In the genomic region with DNA sequence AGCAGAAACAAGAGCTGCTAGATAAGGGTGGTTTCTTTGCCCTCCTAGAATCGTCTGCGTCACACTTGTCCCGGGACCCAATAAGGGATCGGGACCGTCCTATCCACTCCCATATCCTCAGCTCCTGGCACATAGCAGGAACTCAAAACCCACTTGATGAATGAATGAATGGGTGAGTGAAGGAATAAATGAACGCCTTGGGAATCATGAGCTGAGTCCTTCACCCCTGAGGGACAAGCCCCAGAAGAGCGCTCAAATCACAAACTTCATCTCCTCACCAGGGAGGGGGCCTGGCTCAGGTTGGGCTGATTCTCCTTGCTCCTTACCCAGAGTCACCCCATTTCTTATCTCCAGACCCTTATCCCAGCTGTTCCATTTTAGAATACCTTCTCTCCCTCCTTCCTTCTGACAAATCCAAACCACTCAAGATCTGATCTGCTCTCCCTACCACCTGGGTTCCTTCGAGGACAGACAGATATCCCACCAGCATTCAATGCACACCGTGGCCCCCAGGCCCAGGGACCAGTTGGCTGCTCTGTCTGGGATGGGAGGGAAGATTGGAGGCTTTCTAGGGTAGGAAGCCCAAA, we compare ENCODE assay signal across 8 cellular contexts. TPM values are rescaled to one million over a fixed set of nuclear protein-coding genes. Genes with fewer than 3 reads are reported as not detected.
A peak's percentile ranks its signal among the peaks of the same experiment; 100 is the strongest.
DNase-seq lines count a peak whose midpoint lies in the region; ATAC-seq and TF ChIP-seq lines count a peak whose summit lies in the region.

No MANE protein-coding gene starts in this region.

- POLR2A ChIA-PET in CD8-positive, alpha-beta T cell (lab: Charles Lee) = interaction anchor here (0.8 to 8.9 kb wide), 5 partner anchors 9 to 102 kb away, joined by 3 to 102 read pairs (median 5); a partner anchor contains a TSS
- POLR2A ChIA-PET in HEK293T (lab: Yijun Ruan, JAX) = interaction anchor here (9.4 kb wide), 1 partner anchor 11 kb away, joined by 101 read pairs; a partner anchor contains a TSS

- H3K27ac ChIP-seq in CD8-positive, alpha-beta T cell (ENCODE audit: low read depth, low read length) = peak overlapping the region; percentile 88
- H3K27ac ChIP-seq in OCI-LY3 (ENCODE audit: low read length) (no peak overlapping the region), neural progenitor cell (no peak overlapping the region)

- peaks cover 14% of the 10 kb centered on the region for H3K36me3 Mint-ChIP-seq in CD8-positive, alpha-beta T cell
- no peaks in the 10 kb centered on the region for H3K36me3 Mint-ChIP-seq in neural progenitor cell

- H3K36me3 ChIP-seq in CD8-positive, alpha-beta T cell (ENCODE audit: insufficient read depth, low read length) = peaks cover 3% of the 10 kb centered on the region
- H3K36me3 ChIP-seq in OCI-LY3 (replicated peaks; ENCODE audit: low read depth, low read length) (no peaks in the 10 kb centered on the region), neural progenitor cell (no peaks in the 10 kb centered on the region)

- CTCF ChIA-PET in CD8-positive, alpha-beta T cell (lab: Charles Lee) = interaction anchor here (1.0 to 3.0 kb wide), 4 partner anchors 8 to 90 kb away, joined by 3 to 15 read pairs (median 4); a partner anchor contains a TSS
- CTCF ChIA-PET in HEK293T (lab: Yijun Ruan, JAX) = no interaction called here

- H3K27ac Mint-ChIP-seq in CD8-positive, alpha-beta T cell = peak overlapping the region; percentile 92
- no peak overlapping the region for H3K27ac Mint-ChIP-seq in neural progenitor cell

- no peak for TF ChIP-seq CTCF in CD8-positive, alpha-beta T cell (IDR thresholded peaks at IDR 0.05)
- TF ChIP-seq CTCF in OCI-LY3 (IDR thresholded peaks at IDR 0.05; ENCODE audit: low read depth, low read length) = no peak
- no peak for TF ChIP-seq CTCF in epithelial cell of proximal tubule (conservative IDR thresholded peaks at IDR 0.05; ENCODE audit: low read depth, low read length)
- TF ChIP-seq CTCF in neural progenitor cell (IDR thresholded peaks at IDR 0.05) = no peak

- H3F3A ChIP-seq in neural progenitor cell (ENCODE audit: low read depth) = peaks cover 30% of the 10 kb centered on the region

- H3K9me3 Mint-ChIP-seq in CD8-positive, alpha-beta T cell = no peaks in the 10 kb centered on the region
- H3K9me3 Mint-ChIP-seq in neural progenitor cell = no peaks in the 10 kb centered on the region

- H3K27me3 ChIP-seq in CD8-positive, alpha-beta T cell (ENCODE audit: insufficient read depth, low read length) = no peaks in the 10 kb centered on the region
- H3K27me3 ChIP-seq in OCI-LY3 (ENCODE audit: low read depth, low read length) (no peaks in the 10 kb centered on the region), neural progenitor cell (peaks cover 31% of the 10 kb centered on the region)

- H3K79me2 ChIP-seq in OCI-LY3 (ENCODE audit: low read length) (no peaks in the 10 kb centered on the region), neural progenitor cell (ENCODE audit: low read depth) (no peaks in the 10 kb centered on the region)

- H3K4me2 ChIP-seq in OCI-LY3 (ENCODE audit: low read length) (peak overlapping the region; percentile 97), neural progenitor cell (peak overlapping the region; percentile 88)

- intact Hi-C loops in CD8-positive, alpha-beta T cell (cut with DNase I, micrococcal nuclease) = loop anchor here (2.0 to 10.0 kb wide), 6 partner anchors 50 to 718 kb away; a partner anchor contains a TSS

- no peak for DNase-seq in CD8-positive, alpha-beta T cell
- no peak for DNase-seq in epithelial cell of proximal tubule (ENCODE audit: low read depth)
- DNase-seq in neural progenitor cell (ENCODE audit: low spot score) = no peak
- DNase-seq in HEK293T (ENCODE audit: extremely low spot score) = no peak
- DNase-seq in retina = no peak

- H4K20me1 ChIP-seq in OCI-LY3 (ENCODE audit: insufficient read depth, low read length) (no peaks in the 10 kb centered on the region), neural progenitor cell (ENCODE audit: low read depth) (no peaks in the 10 kb centered on the region)

- no peak for ATAC-seq in CD8-positive, alpha-beta T cell
- ATAC-seq in GM19397 (IDR thresholded peaks at IDR 0.05; ENCODE audit: unreplicated experiment) (no peak), HG03196 (IDR thresholded peaks at IDR 0.05; ENCODE audit: unreplicated experiment) (no peak)

- H3K9ac ChIP-seq in OCI-LY3 (ENCODE audit: low read length) (peak overlapping the region; percentile 77), neural progenitor cell (no peak overlapping the region)

- H3K4me1 Mint-ChIP-seq in CD8-positive, alpha-beta T cell (ENCODE audit: low read depth) = peaks cover 44% of the 10 kb centered on the region
- H3K4me1 Mint-ChIP-seq in neural progenitor cell = peaks cover 23% of the 10 kb centered on the region

- no peaks in the 10 kb centered on the region for H3K27me3 Mint-ChIP-seq in CD8-positive, alpha-beta T cell (ENCODE audit: low read depth)
- peaks cover 7% of the 10 kb centered on the region for H3K27me3 Mint-ChIP-seq in neural progenitor cell (ENCODE audit: insufficient read depth, low read depth)

- H2AFZ ChIP-seq in OCI-LY3 (ENCODE audit: low read depth, low read length) (peak overlapping the region; percentile 88; the same call in 1 of the 2 replicates), neural progenitor cell (replicated peaks) (peak overlapping the region; percentile 89)

- H3K4me1 ChIP-seq in CD8-positive, alpha-beta T cell (ENCODE audit: insufficient read depth, low read length) = peaks cover 41% of the 10 kb centered on the region
- H3K4me1 ChIP-seq in OCI-LY3 (ENCODE audit: low read length) (peaks cover 9% of the 10 kb centered on the region; the same call in 1 of the 2 replicates), neural progenitor cell (peaks cover 28% of the 10 kb centered on the region)

- H3K4me3 Mint-ChIP-seq in CD8-positive, alpha-beta T cell = peak overlapping the region; percentile 90
- H3K4me3 Mint-ChIP-seq in neural progenitor cell = peak overlapping the region; percentile 86

- peak overlapping the region; percentile 91 for H3K4me3 ChIP-seq in CD8-positive, alpha-beta T cell (ENCODE audit: low read depth, low read length)
- peak overlapping the region; percentile 97 for H3K4me3 ChIP-seq in OCI-LY3 (ENCODE audit: low read length)
- H3K4me3 ChIP-seq in epithelial cell of proximal tubule (ENCODE audit: low read depth, low read length) = peak overlapping the region; percentile 73
- peak overlapping the region; percentile 61 for H3K4me3 ChIP-seq in neural progenitor cell

- H3K9me3 ChIP-seq in CD8-positive, alpha-beta T cell (ENCODE audit: low read length) = no peaks in the 10 kb centered on the region
- H3K9me3 ChIP-seq in OCI-LY3 (ENCODE audit: insufficient read depth, low read length) (no peaks in the 10 kb centered on the region), neural progenitor cell (ENCODE audit: low read depth) (no peaks in the 10 kb centered on the region)

TF ChIP-seq in HEK293T, 16 proteins besides CTCF, POLR2A, EP300 and RAD21:
- no peak for TF ChIP-seq HDGF (IDR thresholded peaks at IDR 0.05; ENCODE audit: borderline replicate concordance)
- no peak for TF ChIP-seq FOXK2 (IDR thresholded peaks at IDR 0.05)
- no peak for TF ChIP-seq FOXM1 (IDR thresholded peaks at IDR 0.05; ENCODE audit: borderline replicate concordance)
- TF ChIP-seq LEF1 (IDR thresholded peaks at IDR 0.05; ENCODE audit: borderline replicate concordance) = no peak
- no peak for TF ChIP-seq CTBP1 (IDR thresholded peaks at IDR 0.05; ENCODE audit: borderline replicate concordance)
- no peak for TF ChIP-seq FOXA1 (IDR thresholded peaks at IDR 0.05)
- no peak for TF ChIP-seq ARNT (IDR thresholded peaks at IDR 0.05)
- no peak for TF ChIP-seq ELF4 (IDR thresholded peaks at IDR 0.05)
- TF ChIP-seq, protein P1, sequence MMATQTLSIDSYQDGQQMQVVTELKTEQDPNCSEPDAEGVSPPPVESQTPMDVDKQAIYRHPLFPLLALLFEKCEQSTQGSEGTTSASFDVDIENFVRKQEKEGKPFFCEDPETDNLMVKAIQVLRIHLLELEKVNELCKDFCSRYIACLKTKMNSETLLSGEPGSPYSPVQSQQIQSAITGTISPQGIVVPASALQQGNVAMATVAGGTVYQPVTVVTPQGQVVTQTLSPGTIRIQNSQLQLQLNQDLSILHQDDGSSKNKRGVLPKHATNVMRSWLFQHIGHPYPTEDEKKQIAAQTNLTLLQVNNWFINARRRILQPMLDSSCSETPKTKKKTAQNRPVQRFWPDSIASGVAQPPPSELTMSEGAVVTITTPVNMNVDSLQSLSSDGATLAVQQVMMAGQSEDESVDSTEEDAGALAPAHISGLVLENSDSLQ (IDR thresholded peaks at IDR 0.05) = no peak
- no peak for TF ChIP-seq ZNF384 (IDR thresholded peaks at IDR 0.05)
- no peak for TF ChIP-seq NFRKB (IDR thresholded peaks at IDR 0.05)
- TF ChIP-seq SUZ12 (IDR thresholded peaks at IDR 0.05) = no peak
- no peak for TF ChIP-seq L3MBTL2 (conservative IDR thresholded peaks at IDR 0.05)
- no peak for TF ChIP-seq BHLHE40 (IDR thresholded peaks at IDR 0.05; ENCODE audit: borderline replicate concordance)
- no peak for TF ChIP-seq TARDBP (IDR thresholded peaks at IDR 0.05)
TF ChIP-seq in HEK293T: peak in this region for 0.

RNA-seq across cellular contexts. Expression of a gene that starts 0.6 kb away (rescaled TPM):
- total RNA-seq in CD8-positive, alpha-beta T cell = 1 to 10 TPM; 8.0 to 8.6 TPM
- total RNA-seq in epithelial cell of proximal tubule = 5.8 and 7.2 TPM in 2 replicates
- total RNA-seq in neural progenitor cell (ENCODE audit: low replicate concordance) = 1.1 and 2.3 TPM in 2 replicates

RNA-seq across cellular contexts. Expression of a gene that starts 13.1 kb away (rescaled TPM):
- total RNA-seq in CD8-positive, alpha-beta T cell = 10 to 100 TPM; 30.3 to 30.6 TPM
- total RNA-seq in epithelial cell of proximal tubule (19.2 and 19.4 TPM in 2 replicates), neural progenitor cell (ENCODE audit: low replicate concordance) (10.5 and 16.4 TPM in 2 replicates)

RNA-seq across cellular contexts. Expression of a gene that starts 51.0 kb away (rescaled TPM):
- total RNA-seq in CD8-positive, alpha-beta T cell = 10 to 100 TPM in 1 of 2 experiments, 1 to 10 TPM in 1; 8.3 to 10.5 TPM
- total RNA-seq in epithelial cell of proximal tubule (39.6 and 57.5 TPM in 2 replicates), neural progenitor cell (ENCODE audit: low replicate concordance) (65.1 and 79.3 TPM in 2 replicates)

RNA-seq across cellular contexts. Expression of a gene that starts 54.5 kb away (rescaled TPM):
- total RNA-seq in CD8-positive, alpha-beta T cell = not detected
- total RNA-seq in epithelial cell of proximal tubule (not detected in 2 replicates), neural progenitor cell (ENCODE audit: low replicate concordance) (not detected in 2 replicates)
